ENCODE assay signal across 20 cellular contexts in genomic region chr21:21187579-21187978, GRCh38.
"Had no signal": no experiment of that assay in that cellular context is flagged by ENCODE, and none has a peak within 500 bp of the region (broad histone marks: within the 10 kb centered on the region; RNA-seq: fewer than 3 reads in every experiment).

No MANE protein-coding gene starts in this region.

- H3K9me3 Mint-ChIP-seq: activated CD4-positive, alpha-beta memory T cell treated with anti-CD3 and anti-CD28 coated beads for 36 hours; activated naive CD8-positive, alpha-beta T cell treated with anti-CD3 and anti-CD28 coated beads for 36 hours; nephron progenitor cell had no signal

- H3K27me3 Mint-ChIP-seq: activated CD4-positive, alpha-beta memory T cell treated with anti-CD3 and anti-CD28 coated beads for 36 hours; activated CD8-positive, alpha-beta memory T cell treated with anti-CD3 and anti-CD28 coated beads, Interleukin-2, amount 10 ng/mL, durations not matched to agents 7 days and 5 days; effector memory CD8-positive, alpha-beta T cell; progenitor cell of endocrine pancreas had no signal

- H3K4me3 Mint-ChIP-seq: activated CD4-positive, alpha-beta memory T cell treated with anti-CD3 and anti-CD28 coated beads for 36 hours; activated CD8-positive, alpha-beta memory T cell treated with anti-CD3 and anti-CD28 coated beads, Interleukin-2, amount 10 ng/mL, durations not matched to agents 7 days and 5 days; activated naive CD8-positive, alpha-beta T cell treated with anti-CD3 and anti-CD28 coated beads for 36 hours; effector memory CD8-positive, alpha-beta T cell; nephron progenitor cell had no signal

- H3K36me3 ChIP-seq: esophagus squamous epithelium, gastrocnemius medialis, heart left ventricle, left lung, right atrium auricular region, tibial nerve, uterus had no signal

- H3K27me3 ChIP-seq: body of pancreas, esophagus squamous epithelium, gastrocnemius medialis, heart left ventricle, left lung, right atrium auricular region, tibial nerve, uterus had no signal

- H3K27ac Mint-ChIP-seq: activated CD4-positive, alpha-beta memory T cell treated with anti-CD3 and anti-CD28 coated beads for 36 hours; activated CD8-positive, alpha-beta memory T cell treated with anti-CD3 and anti-CD28 coated beads, Interleukin-2, amount 10 ng/mL, durations not matched to agents 7 days and 5 days; activated naive CD8-positive, alpha-beta T cell treated with anti-CD3 and anti-CD28 coated beads for 36 hours; effector memory CD8-positive, alpha-beta T cell; nephron progenitor cell; progenitor cell of endocrine pancreas had no signal

- H3K4me1 Mint-ChIP-seq: activated naive CD8-positive, alpha-beta T cell treated with anti-CD3 and anti-CD28 coated beads for 36 hours; nephron progenitor cell had no signal

- H3K36me3 Mint-ChIP-seq: activated CD4-positive, alpha-beta memory T cell treated with anti-CD3 and anti-CD28 coated beads for 36 hours; activated CD8-positive, alpha-beta memory T cell treated with anti-CD3 and anti-CD28 coated beads, Interleukin-2, amount 10 ng/mL, durations not matched to agents 7 days and 5 days; activated naive CD8-positive, alpha-beta T cell treated with anti-CD3 and anti-CD28 coated beads for 36 hours had no signal

- H3K9me3 ChIP-seq: body of pancreas, esophagus squamous epithelium, gastrocnemius medialis, heart left ventricle, left lung, right atrium auricular region, tibial nerve, uterus had no signal

- H3K27ac ChIP-seq: body of pancreas, esophagus squamous epithelium, gastrocnemius medialis, heart left ventricle, left lung, right atrium auricular region, tibial nerve, uterus had no signal

- H3K4me3 ChIP-seq: body of pancreas, esophagus squamous epithelium, gastrocnemius medialis, heart left ventricle, left lung, right atrium auricular region, tibial nerve, uterus had no signal

- H3K4me1 ChIP-seq: body of pancreas, esophagus squamous epithelium, gastrocnemius medialis, left lung, right atrium auricular region, tibial nerve, uterus had no signal

- DNase-seq: activated CD4-positive, alpha-beta memory T cell treated with anti-CD3 and anti-CD28 coated beads for 36 hours; activated CD8-positive, alpha-beta memory T cell treated with anti-CD3 and anti-CD28 coated beads, Interleukin-2, amount 10 ng/mL, durations not matched to agents 7 days and 5 days; activated naive CD4-positive, alpha-beta T cell; activated naive CD8-positive, alpha-beta T cell treated with anti-CD3 and anti-CD28 coated beads for 36 hours; amygdala; body of pancreas; caudate nucleus; effector memory CD8-positive, alpha-beta T cell; esophagus squamous epithelium; gastrocnemius medialis; heart left ventricle; left lung; midbrain; nephron progenitor cell; stimulated activated naive CD8-positive, alpha-beta T cell treated with anti-CD3 and anti-CD28 coated beads, Interleukin-15, Interleukin-2, amounts not matched to agents 100 U/mL and 50 U/mL, for 24 hours; substantia nigra; uterus had no signal

- ATAC-seq: activated CD8-positive, alpha-beta memory T cell treated with anti-CD3 and anti-CD28 coated beads, Interleukin-2, amount 10 ng/mL, durations not matched to agents 7 days and 5 days; body of pancreas; effector memory CD8-positive, alpha-beta T cell; gastrocnemius medialis; heart left ventricle; left lung; stimulated activated naive CD8-positive, alpha-beta T cell treated with anti-CD3 and anti-CD28 coated beads, Interleukin-15, Interleukin-2, amounts not matched to agents 100 U/mL and 50 U/mL, for 24 hours had no signal
